In genomic region chr7:150357771-150358427, GRCh38 we compare ENCODE assay signal across 9 cellular contexts. TPM values are rescaled to one million over a fixed set of nuclear protein-coding genes. Genes with fewer than 3 reads are reported as not detected.
DNase-seq lines count a peak whose midpoint lies in the region; ATAC-seq and TF ChIP-seq lines count a peak whose summit lies in the region.
"Had no signal": no experiment of that assay in that cellular context is flagged by ENCODE, and none has a peak within 500 bp of the region (broad histone marks: within the 10 kb centered on the region; RNA-seq: fewer than 3 reads in every experiment).

No MANE protein-coding gene starts in this region.

- no peak overlapping the region for H2BK120ac ChIP-seq in H9 (ENCODE audit: low read depth, low read length, poor library complexity, severe bottlenecking)

- H3K4me2 ChIP-seq in H9 (ENCODE audit: insufficient read depth, insufficient read length, low read length), result no peak overlapping the region

- H3K27me3 Mint-ChIP-seq in H9 (ENCODE audit: low read depth) (peaks cover 1% of the 10 kb centered on the region; the same call in 1 of the 2 replicates), mesothelial cell of epicardium (ENCODE audit: low read depth) (no peaks in the 10 kb centered on the region)

- no peak overlapping the region for H3K4ac ChIP-seq in H9 (ENCODE audit: low read depth, low read length)

- WGBS in H9 (ENCODE audit: extremely low coverage, insufficient read length, low lambda C conversion rate), result no CpG with 5 or more reads among the region's 13 CpGs

- no peaks in the 10 kb centered on the region for H3K27me3 ChIP-seq in H9 (ENCODE audit: insufficient read depth, low read length)

- no peak overlapping the region for H3K56ac ChIP-seq in H9 (ENCODE audit: insufficient read length, low read depth, low read length)

- no peak overlapping the region for H2BK12ac ChIP-seq in H9 (ENCODE audit: insufficient read length, low read depth, low read length)

- H3K9me3 Mint-ChIP-seq in H9, result peaks cover 4 to 7% of the 10 kb centered on the region in 2 experiments; a peak in 3 of 5 replicates
- H3K9me3 Mint-ChIP-seq in mesothelial cell of epicardium, result no peaks in the 10 kb centered on the region

- no peak overlapping the region for H4K5ac ChIP-seq in H9 (ENCODE audit: insufficient read length, low read depth, low read length)

- no peak overlapping the region for H4K91ac ChIP-seq in H9 (ENCODE audit: insufficient read length, low read depth, low read length)

- no peak overlapping the region for H2AK5ac ChIP-seq in H9 (ENCODE audit: insufficient read length, low read length)

- peaks cover 0 to 4% (median 0%) of the 10 kb centered on the region in 3 experiments; a peak in 1 of 7 replicates for H3K36me3 Mint-ChIP-seq in H9 (ENCODE audit: insufficient read depth in 1 of 3, low read depth in 3 of 3)
- H3K36me3 Mint-ChIP-seq in mesothelial cell of epicardium, result no peaks in the 10 kb centered on the region

- no peak overlapping the region for H3K14ac ChIP-seq in H9 (ENCODE audit: insufficient read depth, low read length)

- H3K27ac Mint-ChIP-seq in H9 (peak overlapping the region in 1 of 3 experiments; percentile 28; a peak in 1 of 7 replicates), mesothelial cell of epicardium (peak overlapping the region; percentile 34)

- no peaks in the 10 kb centered on the region for H3K23me2 ChIP-seq in H9 (ENCODE audit: insufficient read length, low read depth, low read length, poor library complexity, severe bottlenecking)

- no peaks in the 10 kb centered on the region for H3K79me1 ChIP-seq in H9 (ENCODE audit: insufficient read depth, low read depth, low read length, poor library complexity, severe bottlenecking)

- H3K9me3 ChIP-seq in H9 (ENCODE audit: control insufficient read depth, low read depth, low read length), result no peaks in the 10 kb centered on the region

- no peak overlapping the region for H3K23ac ChIP-seq in H9 (ENCODE audit: insufficient read length, low read depth, low read length)

- H3K4me1 Mint-ChIP-seq in H9 (peaks cover 23 to 33% of the 10 kb centered on the region in 2 experiments), mesothelial cell of epicardium (peaks cover 18% of the 10 kb centered on the region)

- H3K4me3 Mint-ChIP-seq in H9 (no peak overlapping the region; a peak in 1 of 5 replicates), mesothelial cell of epicardium (no peak overlapping the region)

- no peaks in the 10 kb centered on the region for H4K20me1 ChIP-seq in H9 (ENCODE audit: control insufficient read depth, insufficient read depth, insufficient read length)

- peak; percentile 25 for ATAC-seq in GM18498 (IDR thresholded peaks at IDR 0.05; ENCODE audit: unreplicated experiment)
- ATAC-seq in GM19467 (IDR thresholded peaks at IDR 0.05; ENCODE audit: unreplicated experiment), result no peak

- H2BK5ac ChIP-seq in H9 (ENCODE audit: insufficient read length, low read length), result no peak overlapping the region

- H4K8ac ChIP-seq in H9 (replicated peaks; ENCODE audit: insufficient read length, low read depth, low read length), result no peak overlapping the region

- H2BK15ac ChIP-seq in H9 (ENCODE audit: low read depth, low read length), result no peak overlapping the region

- H3K9ac ChIP-seq in H9 (ENCODE audit: extremely low read depth, insufficient read length, low read length), result no peak overlapping the region

- H2AFZ ChIP-seq in H9 (ENCODE audit: low read length), result no peak overlapping the region

- no peak overlapping the region for H2BK20ac ChIP-seq in H9 (ENCODE audit: low read depth, low read length, poor library complexity, severe bottlenecking)

- TF ChIP-seq CTCF in H9 (conservative IDR thresholded peaks at IDR 0.05), result peak; percentile 50
- no peak for TF ChIP-seq CTCF in mesothelial cell of epicardium (IDR thresholded peaks at IDR 0.05; ENCODE audit: unreplicated experiment)

- H3T11ph ChIP-seq in H9 (ENCODE audit: low read length), result no peak overlapping the region

- no peak overlapping the region for H3K27ac ChIP-seq in H9 (ENCODE audit: insufficient read length, low read depth, low read length)

- H3K79me2 ChIP-seq in H9 (ENCODE audit: insufficient read depth, low read length), result no peaks in the 10 kb centered on the region

- H3K4me1 ChIP-seq in H9 (ENCODE audit: insufficient read depth, low read length), result 0 out of 2 replicates have a peak, but pooled peaks cover 3% of the 10 kb centered on the region

- DNase-seq in H9, result no peak
- DNase-seq in RPMI8226, result peak; percentile 24
- no peak for DNase-seq in mesothelial cell of epicardium (ENCODE audit: low spot score in 2 of 2, unreplicated experiment in 2 of 2)
- DNase-seq in OCI-M2 (lab: John Stamatoyannopoulos, UW; ENCODE audit: unreplicated experiment), result no peak
- no peak for DNase-seq in NCI-H1436 treated with DMSO at 0.1 percent for 48 hours (lab: John Stamatoyannopoulos, UW)
- DNase-seq in NCI-H128 (lab: John Stamatoyannopoulos, UW; ENCODE audit: unreplicated experiment), result no peak
- DNase-seq: amygdala had no signal

- H3K18ac ChIP-seq in H9 (ENCODE audit: insufficient read length, low read depth, low read length), result no peak overlapping the region

RNA-seq across cellular contexts. Expression of gene REPIN1, which starts 10.7 kb away (rescaled TPM):
- total RNA-seq in H9 (2021), result 105 and 106 TPM in 2 replicates
- total RNA-seq in mesothelial cell of epicardium, result 147 to 149 TPM (median 148 TPM) in 3 replicates

RNA-seq across cellular contexts. Expression of gene RARRES2, which starts 16.5 kb away (rescaled TPM):
- 59.9 and 60.9 TPM in 2 replicates for total RNA-seq in H9 (2021)
- total RNA-seq in mesothelial cell of epicardium, result 24.9 to 26.4 TPM (median 26.2 TPM) in 3 replicates

RNA-seq across cellular contexts. Expression of gene ZNF775, which starts 21.2 kb away (rescaled TPM):
- 9.7 and 10.5 TPM in 2 replicates for total RNA-seq in H9 (2021)
- total RNA-seq in mesothelial cell of epicardium, result 13.3 to 14.9 TPM (median 14.8 TPM) in 3 replicates

RNA-seq across cellular contexts. Expression of gene ACTR3C, which starts 34.6 kb away (rescaled TPM):
- total RNA-seq in H9 (2021), result 1.2 and 2.2 TPM in 2 replicates
- total RNA-seq in mesothelial cell of epicardium, result 0.40 to 0.84 TPM (median 0.47 TPM) in 3 replicates

RNA-seq across cellular contexts. Expression of gene LRRC61, which starts 34.7 kb away (rescaled TPM):
- total RNA-seq in H9 (2021) (24.4 and 27.4 TPM in 2 replicates), mesothelial cell of epicardium (3.3 to 4.0 TPM (median 3.4 TPM) in 3 replicates)
